1 cellular context compared by ENCODE assay signal in genomic region chr1:2315711-2316450, GRCh38.
TF ChIP-seq lines count a peak whose summit lies in the region.

No MANE protein-coding gene starts in this region.

TF ChIP-seq in HepG2, 621 proteins besides CTCF, POLR2A, EP300 and RAD21 (continued from another document and continues in another):
- TF ChIP-seq KIAA2018 (CRISPR knock-in tag; IDR thresholded peaks at IDR 0.05; ENCODE audit: borderline replicate concordance) (no peak), NFE2L1 (CRISPR knock-in tag; IDR thresholded peaks at IDR 0.05; ENCODE audit: borderline replicate concordance) (0 out of 2 replicates have a peak, but pooled peaks have one; percentile 40), RXRA (CRISPR knock-in tag; IDR thresholded peaks at IDR 0.05) (0 out of 2 replicates have a peak, but pooled peaks have one; percentile 16), SP1 (IDR thresholded peaks at IDR 0.05) (no peak), SP1 (CRISPR knock-in tag; IDR thresholded peaks at IDR 0.05) (no peak), ZSCAN22 (CRISPR knock-in tag; IDR thresholded peaks at IDR 0.05) (no peak), PCBP2 (optimal IDR thresholded peaks at IDR 0.05; ENCODE audit: low read depth, low read length, poor library complexity, severe bottlenecking) (no peak), ZSCAN29 (CRISPR knock-in tag; conservative IDR thresholded peaks at IDR 0.05) (no peak), TEF (CRISPR knock-in tag; IDR thresholded peaks at IDR 0.05) (no peak), ZBTB37 (CRISPR knock-in tag; IDR thresholded peaks at IDR 0.05) (no peak), TCF7 (IDR thresholded peaks at IDR 0.05; ENCODE audit: low read depth) (no peak), ZBTB40 (IDR thresholded peaks at IDR 0.05) (no peak), ZBTB40 (CRISPR knock-in tag; IDR thresholded peaks at IDR 0.05) (0 out of 2 replicates have a peak, but pooled peaks have one; percentile 24), ZNF746 (CRISPR knock-in tag; IDR thresholded peaks at IDR 0.05) (peak; percentile 42; the same call in 1 of the 2 replicates), ZNF30 (CRISPR knock-in tag; IDR thresholded peaks at IDR 0.05) (no peak), ELF3 (CRISPR knock-in tag; IDR thresholded peaks at IDR 0.05) (no peak), ATF7 (IDR thresholded peaks at IDR 0.05) (no peak), ATF7 (CRISPR knock-in tag; IDR thresholded peaks at IDR 0.05) (no peak), ZFAT (CRISPR knock-in tag; conservative IDR thresholded peaks at IDR 0.05) (no peak), REL (CRISPR knock-in tag; conservative IDR thresholded peaks at IDR 0.05) (0 out of 2 replicates have a peak, but pooled peaks have one; percentile 24), ZNF33A (CRISPR knock-in tag; IDR thresholded peaks at IDR 0.05; ENCODE audit: borderline replicate concordance) (no peak), TFDP2 (CRISPR knock-in tag; IDR thresholded peaks at IDR 0.05) (no peak), ZNF282 (IDR thresholded peaks at IDR 0.05; ENCODE audit: partially characterized antibody) (no peak), PRMT3 (CRISPR knock-in tag; IDR thresholded peaks at IDR 0.05; ENCODE audit: borderline replicate concordance, low read depth) (no peak), ERF (CRISPR knock-in tag; IDR thresholded peaks at IDR 0.05) (0 out of 2 replicates have a peak, but pooled peaks have one; percentile 14), ZNF430 (CRISPR knock-in tag; IDR thresholded peaks at IDR 0.05) (peak; percentile 67; the same call in 1 of the 2 replicates), ZUFSP (CRISPR knock-in tag; IDR thresholded peaks at IDR 0.05; ENCODE audit: borderline replicate concordance) (no peak), CBFB (CRISPR knock-in tag; IDR thresholded peaks at IDR 0.05) (no peak), ZNF615 (CRISPR knock-in tag; IDR thresholded peaks at IDR 0.05; ENCODE audit: borderline replicate concordance) (no peak), ZNF280B (CRISPR knock-in tag; IDR thresholded peaks at IDR 0.05; ENCODE audit: borderline replicate concordance) (no peak)
